In the genomic region with DNA sequence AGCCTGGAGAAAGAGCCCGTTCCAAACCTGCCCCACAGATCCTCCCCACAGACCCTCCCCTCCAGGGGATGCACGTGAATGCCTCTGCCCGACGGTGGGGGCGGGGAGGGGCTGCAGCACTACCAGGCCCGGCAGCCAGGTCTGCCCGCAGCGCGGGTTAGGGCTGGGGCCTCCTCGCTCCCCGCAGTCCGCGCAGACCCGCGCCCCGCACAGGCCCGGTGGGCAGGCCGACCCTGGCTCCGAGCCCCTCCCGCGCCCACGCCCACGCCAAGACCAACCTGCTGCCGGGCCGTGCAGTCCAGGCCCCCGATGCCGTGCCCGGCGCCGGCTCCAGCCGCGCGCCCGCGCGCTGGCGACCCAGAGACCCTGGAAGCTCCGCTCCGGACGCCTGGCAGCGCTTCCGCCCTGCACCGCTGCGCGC, we compare ENCODE assay signal across 8 cellular contexts. TPM values are rescaled to one million over a fixed set of nuclear protein-coding genes. Genes with fewer than 3 reads are reported as not detected.
DNase-seq lines count a peak whose midpoint lies in the region; ATAC-seq and TF ChIP-seq lines count a peak whose summit lies in the region.

A gene with protein sequence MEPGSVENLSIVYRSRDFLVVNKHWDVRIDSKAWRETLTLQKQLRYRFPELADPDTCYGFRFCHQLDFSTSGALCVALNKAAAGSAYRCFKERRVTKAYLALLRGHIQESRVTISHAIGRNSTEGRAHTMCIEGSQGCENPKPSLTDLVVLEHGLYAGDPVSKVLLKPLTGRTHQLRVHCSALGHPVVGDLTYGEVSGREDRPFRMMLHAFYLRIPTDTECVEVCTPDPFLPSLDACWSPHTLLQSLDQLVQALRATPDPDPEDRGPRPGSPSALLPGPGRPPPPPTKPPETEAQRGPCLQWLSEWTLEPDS (minus strand): TSS at position 404 of the 421 bp plus-strand sequence. CDS start 644 bp downstream, outside the sequence.

- peak; percentile 12 for ATAC-seq in HG03571 (IDR thresholded peaks at IDR 0.05; ENCODE audit: unreplicated experiment)

- in situ Hi-C loops in astrocyte of the cerebellum (cut with HindIII; ENCODE audit: low sequenced_read_pairs) = no loop called here

- no peak for TF ChIP-seq CTCF in astrocyte of the cerebellum (IDR thresholded peaks at IDR 0.05; ENCODE audit: low read depth, low read length, missing control alignments)
- no peak for TF ChIP-seq CTCF in lower leg skin (IDR thresholded peaks at IDR 0.05)

- no peaks in the 10 kb centered on the region for H3K9me3 ChIP-seq in thymus (ENCODE audit: control insufficient read depth)

- POLR2A ChIA-PET in activated CD8-positive, alpha-beta memory T cell treated with anti-CD3 and anti-CD28 coated beads for 36 hours (lab: Charles Lee) = interaction anchor here (0.7 to 1.4 kb wide), 3 partner anchors 13 to 93 kb away, joined by 3 to 6 read pairs (median 3); a partner anchor contains a TSS

- intact Hi-C loops in lower leg skin (cut with DNase I; ENCODE audit: low total_unique reads) = no loop called here

- H3K4me1 ChIP-seq in thymus (ENCODE audit: control insufficient read depth, insufficient read depth, low read length) = peaks cover 15% of the 10 kb centered on the region

- DNase-seq in activated CD8-positive, alpha-beta memory T cell treated with anti-CD3 and anti-CD28 coated beads, Interleukin-2, amount 50 U/mL, for 4 hours = no peak
- DNase-seq in astrocyte of the cerebellum (ENCODE audit: low read depth) = no peak
- no peak for DNase-seq in lower leg skin (ENCODE audit: low spot score in 2 of 2)
- no peak for DNase-seq in epidermal melanocyte (ENCODE audit: insufficient read length, low spot score)
- no peak for DNase-seq in NCI-H2081 (lab: John Stamatoyannopoulos, UW)

- H3K4me3 ChIP-seq in astrocyte of the cerebellum (ENCODE audit: low read depth, low read length) (peak within 1 kb of the TSS; percentile 91), lower leg skin (ENCODE audit: low read depth, poor library complexity, severe bottlenecking) (peak within 1 kb of the TSS; percentile 91), thymus (ENCODE audit: low read length) (peak within 1 kb of the TSS; percentile 95)

- peak within 1 kb of the TSS; percentile 74 for H3K27ac ChIP-seq in thymus (ENCODE audit: low read depth)

- 0% methylated on average over 1 of the region's 45 CpGs; no CpG with 5 or more reads in 1 of the 2 donors for WGBS in lower leg skin, 2 donors
- WGBS in thymus = under 1% methylated on average over 45 of the region's 45 CpGs

- peaks cover 44% of the 10 kb centered on the region for H3K36me3 ChIP-seq in thymus (ENCODE audit: control insufficient read depth, insufficient read depth)

- no peak for TF ChIP-seq POLR2A in lower leg skin (IDR thresholded peaks at IDR 0.05)

- no peaks in the 10 kb centered on the region for H3K27me3 ChIP-seq in thymus (ENCODE audit: control insufficient read depth, insufficient read depth)

- CTCF ChIA-PET in activated CD8-positive, alpha-beta memory T cell treated with anti-CD3 and anti-CD28 coated beads for 36 hours (lab: Charles Lee) = interaction anchor here (0.5 to 3.3 kb wide), 10 partner anchors 16 to 549 kb away, joined by 3 to 16 read pairs (median 4); a partner anchor contains a TSS

RNA-seq across cellular contexts. Expression of the gene that starts here (rescaled TPM):
- total RNA-seq in activated CD8-positive, alpha-beta memory T cell treated with anti-CD3 and anti-CD28 coated beads for 36 hours = 10 to 100 TPM; 40.6 to 44.4 TPM
- 10 to 100 TPM; 20.2 to 27.9 (median 25.5) TPM for total RNA-seq in lower leg skin
- polyA plus RNA-seq in thymus = 20.9 TPM
